19 cellular contexts compared by ENCODE assay signal in the genomic region with DNA sequence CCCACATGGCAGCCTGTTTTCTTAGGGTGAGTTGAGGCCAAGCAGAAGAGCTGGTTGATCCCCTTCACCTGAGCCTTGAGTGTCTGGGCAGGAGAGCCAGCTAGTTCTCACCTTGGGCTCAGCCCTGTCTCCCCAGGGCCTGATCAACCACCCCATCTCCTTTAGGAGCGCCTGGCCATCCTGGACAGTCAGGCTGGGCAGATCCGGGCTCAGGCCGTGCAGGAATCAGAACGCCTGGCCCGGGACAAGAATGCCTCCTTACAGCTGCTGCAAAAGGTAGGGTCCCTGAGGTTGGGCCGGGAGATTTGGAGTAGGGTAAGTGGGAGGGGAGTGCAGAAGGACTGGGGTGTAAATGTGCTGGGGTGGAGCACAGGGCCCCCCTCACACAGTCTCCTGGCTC. TPM values are rescaled to one million over a fixed set of nuclear protein-coding genes. Genes with fewer than 3 reads are reported as not detected.
A peak's percentile ranks its signal among the peaks of the same experiment; 100 is the strongest.
DNase-seq lines count a peak whose midpoint lies in the region; ATAC-seq and TF ChIP-seq lines count a peak whose summit lies in the region.
"Had no signal": no experiment of that assay in that cellular context is flagged by ENCODE, and none has a peak within 500 bp of the region (broad histone marks: within the 10 kb centered on the region; RNA-seq: fewer than 3 reads in every experiment).

No MANE protein-coding gene starts in this region.

- WGBS in heart left ventricle, 4 donors: 92 to 98% (median 94%) methylated on average over 6 of the region's 6 CpGs

- 0 out of 2 replicates have a peak, but pooled peaks cover 3% of the 10 kb centered on the region for H3K79me2 ChIP-seq in GM23338 (replicated peaks; ENCODE audit: insufficient read depth)

- TF ChIP-seq POLR2A in heart left ventricle (IDR thresholded peaks at IDR 0.05): no peak

- peak overlapping the region in 2 of 5 donors; percentile 17 to 28 for H3K9ac ChIP-seq in subcutaneous abdominal adipose tissue (ENCODE audit: low read length in 5 of 5)
- H3K9ac ChIP-seq: BLaER1, GM23248 had no signal

- peaks cover 23% of the 10 kb centered on the region for H3K4me1 Mint-ChIP-seq in GM23338
- H3K4me1 Mint-ChIP-seq: CD14-positive monocyte had no signal

- no peaks in the 10 kb centered on the region for H3K9me3 Mint-ChIP-seq in GM23338
- H3K9me3 Mint-ChIP-seq: CD4-positive, alpha-beta memory T cell had no signal

- H3K27ac ChIP-seq in heart left ventricle (peak overlapping the region in 2 of 12 donors; percentile 3 to 31), GM23338 (ENCODE audit: low read depth) (no peak overlapping the region), coronary artery (peak overlapping the region; percentile 1 to 21), subcutaneous abdominal adipose tissue (ENCODE audit: low read depth, low read length) (peak overlapping the region; percentile 80)
- H3K27ac ChIP-seq: 22Rv1, A549, BLaER1, GM23248 had no signal

- H3K27me3 ChIP-seq in heart left ventricle: no peaks in the 10 kb centered on the region
- H3K27me3 ChIP-seq in GM23338 (ENCODE audit: insufficient read depth): no peaks in the 10 kb centered on the region
- H3K27me3 ChIP-seq in subcutaneous abdominal adipose tissue (ENCODE audit: control insufficient read depth in 5 of 5, insufficient read depth in 4 of 5, low read length in 5 of 5): no peaks in the 10 kb centered on the region
- H3K27me3 ChIP-seq: BLaER1 had no signal

- peaks cover 0 to 100% (median 87%) of the 10 kb centered on the region in 9 donors for H3K36me3 ChIP-seq in heart left ventricle
- H3K36me3 ChIP-seq in GM23338 (ENCODE audit: insufficient read depth): peaks cover 14% of the 10 kb centered on the region
- peaks cover 4 to 96% (median 92%) of the 10 kb centered on the region in 5 donors for H3K36me3 ChIP-seq in subcutaneous abdominal adipose tissue (ENCODE audit: control insufficient read depth in 5 of 5, insufficient read depth in 5 of 5, low read length in 5 of 5)
- H3K36me3 ChIP-seq: BLaER1 had no signal

- ATAC-seq in Right ventricle myocardium superior (ENCODE audit: poor library complexity) (no peak), heart left ventricle (no peak), GM23338 (no peak)
- ATAC-seq: A549 had no signal

- H3F3A ChIP-seq in GM23338 (replicated peaks; ENCODE audit: low read depth): peaks cover 21% of the 10 kb centered on the region

- peaks cover 27% of the 10 kb centered on the region for H3K36me3 Mint-ChIP-seq in GM23338 (ENCODE audit: low read depth)
- H3K36me3 Mint-ChIP-seq: CD14-positive monocyte; CD4-positive, alpha-beta memory T cell had no signal

- peaks cover 0 to 78% (median 46%) of the 10 kb centered on the region in 12 donors for H3K4me1 ChIP-seq in heart left ventricle
- H3K4me1 ChIP-seq in GM23338 (ENCODE audit: insufficient read depth): peaks cover 20% of the 10 kb centered on the region
- H3K4me1 ChIP-seq in subcutaneous abdominal adipose tissue (ENCODE audit: control insufficient read depth in 5 of 5, insufficient read depth in 5 of 5, low read length in 5 of 5): peaks cover 21 to 95% (median 85%) of the 10 kb centered on the region in 5 donors

- H3K4me2 ChIP-seq in GM23338: no peak overlapping the region
- H3K4me2 ChIP-seq: A549, BLaER1 had no signal

- intact Hi-C loops in Right ventricle myocardium superior (cut with DNase I): no loop called here
- intact Hi-C loops in heart left ventricle (cut with DNase I): no loop called here

- H3K4me3 Mint-ChIP-seq in GM23338: no peak overlapping the region
- H3K4me3 Mint-ChIP-seq: CD14-positive monocyte; CD4-positive, alpha-beta memory T cell had no signal

- peaks cover 18% of the 10 kb centered on the region for H4K20me1 ChIP-seq in GM23338 (replicated peaks; ENCODE audit: insufficient read depth)
- H4K20me1 ChIP-seq: BLaER1 had no signal

- no peak overlapping the region for H3K4me3 ChIP-seq in heart left ventricle
- no peak overlapping the region for H3K4me3 ChIP-seq in GM23338
- H3K4me3 ChIP-seq in coronary artery: no peak overlapping the region
- H3K4me3 ChIP-seq in subcutaneous abdominal adipose tissue (ENCODE audit: low read depth in 1 of 5, low read length in 5 of 5): no peak overlapping the region
- H3K4me3 ChIP-seq: A549, BLaER1, GM23248 had no signal

- TF ChIP-seq CTCF in heart left ventricle (IDR thresholded peaks at IDR 0.05): no peak
- no peak for TF ChIP-seq CTCF in GM23338 (conservative IDR thresholded peaks at IDR 0.05; ENCODE audit: low read depth in 2 of 2)
- TF ChIP-seq CTCF in coronary artery (IDR thresholded peaks at IDR 0.05): no peak

- peaks cover 21% of the 10 kb centered on the region for H3K27me3 Mint-ChIP-seq in GM23338 (ENCODE audit: insufficient read depth, low read depth, poor library complexity)
- H3K27me3 Mint-ChIP-seq: CD4-positive, alpha-beta memory T cell had no signal

- H2AFZ ChIP-seq in GM23338: no peak overlapping the region
- H2AFZ ChIP-seq: GM23248 had no signal

- no peaks in the 10 kb centered on the region for H3K9me3 ChIP-seq in heart left ventricle
- no peaks in the 10 kb centered on the region for H3K9me3 ChIP-seq in subcutaneous abdominal adipose tissue (ENCODE audit: control insufficient read depth in 5 of 5, low read length in 5 of 5)
- H3K9me3 ChIP-seq: A549, BLaER1 had no signal

- DNase-seq in Right ventricle myocardium superior: peak; percentile 37
- no peak for DNase-seq in heart left ventricle
- no peak for DNase-seq in GM23338 (ENCODE audit: low spot score)
- no peak for DNase-seq in coronary artery (ENCODE audit: low spot score)
- no peak for DNase-seq in DMS79 (lab: John Stamatoyannopoulos, UW)
- DNase-seq in AG08396 (ENCODE audit: low spot score): no peak
- DNase-seq: Calu3; CD4-positive, alpha-beta memory T cell; DND-41; EL; GM23248; HCEC 1CT; IMR-90 had no signal

- peak overlapping the region; percentile 45; the same call in 1 of the 2 replicates for H3K27ac Mint-ChIP-seq in GM23338
- H3K27ac Mint-ChIP-seq: CD14-positive monocyte had no signal

- H3K9me2 ChIP-seq in GM23338 (ENCODE audit: insufficient read depth): no peaks in the 10 kb centered on the region

TF ChIP-seq in GM23338, 12 proteins besides CTCF, POLR2A, EP300 and RAD21 (continues in another document):
- TF ChIP-seq CREB1 (CRISPR knock-in tag; IDR thresholded peaks at IDR 0.05; ENCODE audit: low read depth): no peak
- TF ChIP-seq ZNF114 (CRISPR knock-in tag; IDR thresholded peaks at IDR 0.05): no peak
- no peak for TF ChIP-seq STAT1 (IDR thresholded peaks at IDR 0.05; ENCODE audit: unreplicated experiment)
- no peak for TF ChIP-seq JUNB (IDR thresholded peaks at IDR 0.05; ENCODE audit: unreplicated experiment)
- no peak for TF ChIP-seq EZH2phosphoT487 (IDR thresholded peaks at IDR 0.05; ENCODE audit: unreplicated experiment)

RNA-seq across cellular contexts. Expression of a gene that starts 31.3 kb away (rescaled TPM):
- total RNA-seq in Right ventricle myocardium superior (102 TPM), heart left ventricle (100 to 1,000 TPM in 7 of 9 donors, 10 to 100 TPM in 2; 86.0 to 124 (median 113) TPM)
- polyA plus RNA-seq in heart left ventricle (100 to 1,000 TPM; 104 to 129 TPM), GM23338 (2016; fragmentation: Nextera tagmentation; extraction: Ambion mirVana) (45.3 and 46.0 TPM in 2 replicates)
- total RNA-seq in GM23338 (2014; rRNA removed; shearing (Covaris generic)): 85.2 and 93.9 TPM in 2 replicates
- polyA plus RNA-seq: CD14-positive monocyte had no signal

RNA-seq across cellular contexts. Expression of a gene that starts 40.7 kb away (rescaled TPM):
- total RNA-seq in Right ventricle myocardium superior (not detected), heart left ventricle (not detected)
- polyA plus RNA-seq in heart left ventricle (1 to 10 TPM in 1 of 2 donors, under 1 TPM in 1; 0.17 to 1.7 TPM), GM23338 (2016; fragmentation: Nextera tagmentation; extraction: Ambion mirVana) (0.24 and 0.36 TPM in 2 replicates)
- total RNA-seq in GM23338 (2014; rRNA removed; shearing (Covaris generic)): not detected in 2 replicates
- total RNA-seq: CD4-positive, alpha-beta memory T cell; G401; GM23248; IMR-90 had no signal
- polyA plus RNA-seq: CD14-positive monocyte; CD4-positive, alpha-beta memory T cell; IMR-90 had no signal
